ENCODE assay signal across 20 cellular contexts in genomic region chr6:5610640-5611039, GRCh38.
DNase-seq lines count a peak whose midpoint lies in the region; ATAC-seq and TF ChIP-seq lines count a peak whose summit lies in the region.
"Had no signal": no experiment of that assay in that cellular context is flagged by ENCODE, and none has a peak within 500 bp of the region (broad histone marks: within the 10 kb centered on the region; RNA-seq: fewer than 3 reads in every experiment).

No MANE protein-coding gene starts in this region.

- no peaks in the 10 kb centered on the region for H3K9me2 ChIP-seq in SK-N-SH

- TF ChIP-seq EP300 in SK-N-SH (IDR thresholded peaks at IDR 0.05; ENCODE audit: borderline replicate concordance in 1 of 2, low read depth in 1 of 2, low read length in 1 of 2): no peak

- H2BK5ac ChIP-seq in trophoblast cell (ENCODE audit: low read depth, low read length, poor library complexity): no peak overlapping the region

- peaks cover 7% of the 10 kb centered on the region for H3K36me3 Mint-ChIP-seq in chondrocyte (ENCODE audit: low read depth)

- WGBS in SK-N-SH (ENCODE audit: low lambda C conversion rate): 95% methylated on average over 8 of the region's 8 CpGs
- no CpG with 5 or more reads among the region's 8 CpGs for WGBS in trophoblast cell (ENCODE audit: extremely low coverage, insufficient coverage, insufficient read length)

- H3F3A ChIP-seq in SK-N-SH (replicated peaks; ENCODE audit: insufficient read depth): no peaks in the 10 kb centered on the region

- H3K9me3 Mint-ChIP-seq in chondrocyte (ENCODE audit: low read depth): peaks cover 11% of the 10 kb centered on the region

- H3K36me3 ChIP-seq in SK-N-SH (replicated peaks in 1 of 2; ENCODE audit: control insufficient read depth in 1 of 2, insufficient read depth in 2 of 2, low read length in 1 of 2) (no peaks in the 10 kb centered on the region), trophoblast cell (ENCODE audit: control insufficient read depth in 1 of 2, insufficient read depth in 2 of 2, low read length in 2 of 2) (no peaks in the 10 kb centered on the region), lower lobe of right lung (no peaks in the 10 kb centered on the region)
- H3K36me3 ChIP-seq: HAP-1 had no signal

- no peak overlapping the region for H3K14ac ChIP-seq in trophoblast cell (ENCODE audit: low read length)

- no peaks in the 10 kb centered on the region for H3K79me1 ChIP-seq in trophoblast cell (ENCODE audit: low read length)

- no peak overlapping the region for H4K8ac ChIP-seq in trophoblast cell (ENCODE audit: low read depth, low read length)

- no peak overlapping the region for H4K12ac ChIP-seq in trophoblast cell (ENCODE audit: low read depth, low read length)

- no peak overlapping the region for H2BK12ac ChIP-seq in trophoblast cell (ENCODE audit: low read length)

- 0 out of 2 replicates have a peak, but pooled peaks have one; percentile 14 for TF ChIP-seq RAD21 in SK-N-SH (IDR thresholded peaks at IDR 0.05; ENCODE audit: low read length)

- H2AFZ ChIP-seq in SK-N-SH (ENCODE audit: low read depth) (no peak overlapping the region), trophoblast cell (ENCODE audit: insufficient read depth, low read length, poor library complexity) (no peak overlapping the region)

- no peak overlapping the region for H3K9ac ChIP-seq in SK-N-SH
- H3K9ac ChIP-seq in trophoblast cell (ENCODE audit: low read length): no peak overlapping the region

- H3K27me3 Mint-ChIP-seq in chondrocyte (ENCODE audit: low read depth): no peaks in the 10 kb centered on the region
- H3K27me3 Mint-ChIP-seq: CD4-positive, CD25-positive, alpha-beta regulatory T cell had no signal

- POLR2A ChIA-PET in SK-N-SH (lab: Yijun Ruan, JAX): no interaction called here

- H2BK120ac ChIP-seq in trophoblast cell (ENCODE audit: insufficient read depth, low read length, poor library complexity): no peak overlapping the region

- H3K23ac ChIP-seq in trophoblast cell (ENCODE audit: low read length): peak overlapping the region; percentile 42

- H3K4me2 ChIP-seq in SK-N-SH: no peak overlapping the region
- no peak overlapping the region for H3K4me2 ChIP-seq in trophoblast cell (ENCODE audit: low read length)

- H3K18ac ChIP-seq in trophoblast cell (ENCODE audit: low read length): no peak overlapping the region

- no peak for ATAC-seq in SK-N-SH treated with all-trans-retinoic acid at 6 μM for 48 hours
- no peak for ATAC-seq in lower lobe of right lung

- intact Hi-C loops in lower lobe of right lung (cut with DNase I): no loop called here

- no peaks in the 10 kb centered on the region for H4K20me1 ChIP-seq in SK-N-SH (ENCODE audit: insufficient read depth)

- H3K4ac ChIP-seq in trophoblast cell (ENCODE audit: low read depth, low read length): no peak overlapping the region

- no peaks in the 10 kb centered on the region for H3K27me3 ChIP-seq in SK-N-SH (ENCODE audit: insufficient read depth)
- no peaks in the 10 kb centered on the region for H3K27me3 ChIP-seq in trophoblast cell (ENCODE audit: insufficient read depth, low read length)
- no peaks in the 10 kb centered on the region for H3K27me3 ChIP-seq in lower lobe of right lung (ENCODE audit: low read depth)

- H3K27ac ChIP-seq in SK-N-SH (ENCODE audit: low read depth in 2 of 2, low read length in 1 of 2) (no peak overlapping the region), trophoblast cell (ENCODE audit: low read depth, low read length) (no peak overlapping the region), lower lobe of right lung (no peak overlapping the region)

- no peak overlapping the region for H4K91ac ChIP-seq in trophoblast cell (ENCODE audit: low read depth, low read length)

- H3K4me3 ChIP-seq in SK-N-SH (ENCODE audit: low read depth in 2 of 2, low read length in 1 of 2) (no peak overlapping the region), trophoblast cell (ENCODE audit: low read depth, low read length) (peak overlapping the region; percentile 49), lower lobe of right lung (no peak overlapping the region)
- H3K4me3 ChIP-seq: HAP-1 had no signal

- no peaks in the 10 kb centered on the region for H3K4me1 Mint-ChIP-seq in chondrocyte (ENCODE audit: low read depth)

- DNase-seq in SK-N-SH (no peak), NCI-H69 (lab: John Stamatoyannopoulos, UW) (peak; percentile 63), chondrocyte (ENCODE audit: low spot score) (no peak), trophoblast cell (no peak), HK-2 (ENCODE audit: unreplicated experiment) (no peak), NCI-H1694 (lab: John Stamatoyannopoulos, UW) (no peak), lower lobe of right lung (no peak)
- DNase-seq: AML-193; Calu3; CD4-positive, CD25-positive, alpha-beta regulatory T cell; DND-41; GDM1; IMR-90; NCI-H1417; NCI-H2081 treated with DMSO at 0.1 percent for 48 hours; NCI-H345; NCI-H82; SW 1271 had no signal

- H3K4me1 ChIP-seq in SK-N-SH (ENCODE audit: control insufficient read depth in 1 of 2, insufficient read depth in 2 of 2, low read depth in 1 of 2, low read length in 1 of 2): no peaks in the 10 kb centered on the region
- H3K4me1 ChIP-seq in trophoblast cell (ENCODE audit: control insufficient read depth in 1 of 2, insufficient read depth in 2 of 2, low read length in 2 of 2): no peaks in the 10 kb centered on the region
- H3K4me1 ChIP-seq in lower lobe of right lung: no peaks in the 10 kb centered on the region
- H3K4me1 ChIP-seq: HAP-1 had no signal

- CTCF ChIA-PET in SK-N-SH (lab: Yijun Ruan, JAX): interaction anchor here (1.0 to 1.4 kb wide), 3 partner anchors 12 to 140 kb away, joined by 3 to 5 read pairs (median 3); no protein-coding TSS in a partner anchor

- no peak overlapping the region for H3K4me3 Mint-ChIP-seq in chondrocyte (ENCODE audit: unreplicated experiment)
- H3K4me3 Mint-ChIP-seq: CD4-positive, CD25-positive, alpha-beta regulatory T cell had no signal

- peak; percentile 9; the same call in 1 of the 2 replicates for TF ChIP-seq CTCF in SK-N-SH (IDR thresholded peaks at IDR 0.05)
- peak; percentile 29 for TF ChIP-seq CTCF in chondrocyte (IDR thresholded peaks at IDR 0.05)
- no peak for TF ChIP-seq CTCF in lower lobe of right lung (IDR thresholded peaks at IDR 0.05)

- H2AK5ac ChIP-seq in trophoblast cell (ENCODE audit: low read length): no peak overlapping the region

- no peak overlapping the region for H3K27ac Mint-ChIP-seq in chondrocyte (ENCODE audit: unreplicated experiment)

- H3K9me3 ChIP-seq in SK-N-SH (no peaks in the 10 kb centered on the region), trophoblast cell (ENCODE audit: insufficient read depth, low read depth, low read length) (no peaks in the 10 kb centered on the region), lower lobe of right lung (no peaks in the 10 kb centered on the region)
- H3K9me3 ChIP-seq: HAP-1 had no signal

- H3K79me2 ChIP-seq in SK-N-SH (ENCODE audit: insufficient read depth) (no peaks in the 10 kb centered on the region), trophoblast cell (ENCODE audit: control insufficient read depth, insufficient read depth, low read length, poor library complexity) (no peaks in the 10 kb centered on the region)

TF ChIP-seq in SK-N-SH, 30 proteins besides CTCF, POLR2A, EP300 and RAD21 (continues in another document):
- TF ChIP-seq SIN3A (IDR thresholded peaks at IDR 0.05; ENCODE audit: borderline replicate concordance, low read depth, low read length): no peak

TF ChIP-seq in SK-N-SH treated with all-trans-retinoic acid at 6 μM for 48 hours, 23 proteins besides CTCF, POLR2A, EP300 and RAD21 (continues in another document):
- TF ChIP-seq PPARA (CRISPR knock-in tag; IDR thresholded peaks at IDR 0.05; ENCODE audit: borderline replicate concordance): no peak
- TF ChIP-seq OSR1 (CRISPR knock-in tag; IDR thresholded peaks at IDR 0.05): no peak
- no peak for TF ChIP-seq ZFP30 (CRISPR knock-in tag; IDR thresholded peaks at IDR 0.05)
- TF ChIP-seq TSHZ2 (CRISPR knock-in tag; IDR thresholded peaks at IDR 0.05): no peak
- no peak for TF ChIP-seq POU6F1 (CRISPR knock-in tag; IDR thresholded peaks at IDR 0.05; ENCODE audit: borderline replicate concordance, low read depth)
- TF ChIP-seq ZNF565 (CRISPR knock-in tag; conservative IDR thresholded peaks at IDR 0.05; ENCODE audit: low read depth): no peak
